9 cellular contexts compared by ENCODE assay signal in the genomic region with DNA sequence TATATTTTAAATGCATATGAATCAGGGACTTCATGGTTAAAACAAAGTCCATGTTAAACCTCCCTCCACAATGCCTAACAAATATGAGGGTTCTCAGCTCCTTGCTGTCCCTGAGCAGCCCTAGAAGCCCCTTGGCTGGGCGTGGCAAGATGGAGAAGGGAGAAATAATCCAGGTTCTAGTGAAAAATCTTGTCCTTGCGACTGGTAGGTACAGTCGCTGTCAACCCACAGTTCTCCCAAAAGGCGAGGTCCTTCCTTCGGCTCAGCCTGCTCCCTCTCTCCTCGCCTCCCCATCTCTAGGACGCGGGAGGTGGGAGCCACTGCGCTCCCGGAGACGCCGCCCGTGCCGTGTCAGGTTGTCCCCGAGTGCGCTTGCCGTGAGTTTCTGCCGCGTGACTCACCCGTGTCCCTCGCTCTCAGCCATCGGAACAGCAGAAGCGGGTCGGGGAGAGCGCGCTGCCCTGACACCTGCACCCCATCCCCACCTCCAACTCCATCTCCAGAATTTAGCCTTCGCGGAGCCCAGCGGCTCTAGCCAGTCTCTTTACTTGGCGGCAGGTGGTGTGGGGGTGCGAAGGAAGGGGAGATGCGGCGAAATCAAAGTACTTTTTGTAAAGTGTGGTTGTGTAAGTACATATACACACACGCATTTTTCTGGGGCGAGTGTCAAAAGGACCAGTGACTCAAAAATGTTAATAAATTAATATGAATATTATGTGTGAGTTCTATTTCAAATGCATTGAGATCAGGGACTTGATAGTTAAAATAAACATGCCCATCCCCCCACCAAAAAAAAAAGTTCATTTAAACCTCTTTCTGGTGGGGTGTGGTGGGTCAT.
DNase-seq lines count a peak whose midpoint lies in the region; ATAC-seq and TF ChIP-seq lines count a peak whose summit lies in the region.
"Had no signal": no experiment of that assay in that cellular context is flagged by ENCODE, and none has a peak within 500 bp of the region (broad histone marks: within the 10 kb centered on the region; RNA-seq: fewer than 3 reads in every experiment).

No MANE protein-coding gene starts in this region.

- POLR2A ChIA-PET in SK-N-SH (lab: Yijun Ruan, JAX): no interaction called here

- H2AFZ ChIP-seq in SK-N-SH (ENCODE audit: low read depth): no peak overlapping the region

- no peak for TF ChIP-seq POLR2A in stomach (IDR thresholded peaks at IDR 0.05)

- H3K9me2 ChIP-seq in SK-N-SH: no peaks in the 10 kb centered on the region

- H3K27ac ChIP-seq in HUES48 (ENCODE audit: low read depth, low read length) (no peak overlapping the region), coronary artery (no peak overlapping the region), stomach (peak overlapping the region in 2 of 5 donors; percentile 4 to 7), SK-N-SH (ENCODE audit: low read depth in 2 of 2, low read length in 1 of 2) (no peak overlapping the region)

- H3K4me1 ChIP-seq in HUES48 (ENCODE audit: control insufficient read depth, insufficient read depth, low read length): peaks cover 16% of the 10 kb centered on the region
- peaks cover 13 to 44% (median 23%) of the 10 kb centered on the region in 4 donors for H3K4me1 ChIP-seq in stomach
- 0 out of 4 replicates have a peak, but pooled peaks cover 0 to 6% of the 10 kb centered on the region in 2 experiments for H3K4me1 ChIP-seq in SK-N-SH (ENCODE audit: control insufficient read depth in 1 of 2, insufficient read depth in 2 of 2, low read depth in 1 of 2, low read length in 1 of 2)

- H4K20me1 ChIP-seq in SK-N-SH (ENCODE audit: insufficient read depth): no peaks in the 10 kb centered on the region

- H3K9ac ChIP-seq in HUES48 (ENCODE audit: low read depth, low read length): no peak overlapping the region
- no peak overlapping the region for H3K9ac ChIP-seq in SK-N-SH

- H3K4me2 ChIP-seq in SK-N-SH: no peak overlapping the region

- intact Hi-C loops in stomach (cut with DNase I; ENCODE audit: low total_unique reads): no loop called here

- H3K4me3 ChIP-seq in HUES48 (ENCODE audit: low read depth, low read length) (peak overlapping the region; percentile 61), coronary artery (peak overlapping the region; percentile 61), stomach (peak overlapping the region; percentile 29 to 47 (median 36)), SK-N-SH (ENCODE audit: low read depth in 2 of 2, low read length in 1 of 2) (no peak overlapping the region)

- no peak for TF ChIP-seq EP300 in stomach (IDR thresholded peaks at IDR 0.05)
- TF ChIP-seq EP300 in SK-N-SH (IDR thresholded peaks at IDR 0.05; ENCODE audit: borderline replicate concordance in 1 of 2, low read depth in 1 of 2, low read length in 1 of 2): no peak

- TF ChIP-seq CTCF in coronary artery (IDR thresholded peaks at IDR 0.05) (no peak), stomach (IDR thresholded peaks at IDR 0.05) (no peak), SK-N-SH (IDR thresholded peaks at IDR 0.05) (no peak)

- TF ChIP-seq RAD21 in SK-N-SH (IDR thresholded peaks at IDR 0.05; ENCODE audit: low read length): no peak

- H3K27me3 ChIP-seq in HUES48 (ENCODE audit: control insufficient read depth, insufficient read depth, low read length) (peaks cover 26% of the 10 kb centered on the region), stomach (peaks cover 0 to 10% (median 5%) of the 10 kb centered on the region in 3 donors), SK-N-SH (ENCODE audit: insufficient read depth) (no peaks in the 10 kb centered on the region)

- 5 to 15% (median 7%) methylated on average over 24 to 35 of the region's 35 CpGs for WGBS in stomach, 5 donors
- 83% methylated on average over 32 of the region's 35 CpGs for WGBS in SK-N-SH (ENCODE audit: low lambda C conversion rate)

- ATAC-seq in left lobe of liver: peak; percentile 51
- ATAC-seq in HG03139 (IDR thresholded peaks at IDR 0.05; ENCODE audit: unreplicated experiment): no peak

- H3F3A ChIP-seq in SK-N-SH (replicated peaks; ENCODE audit: insufficient read depth): no peaks in the 10 kb centered on the region

- DNase-seq in coronary artery (ENCODE audit: low spot score): no peak
- peak; percentile 71 for DNase-seq in left lobe of liver (ENCODE audit: low spot score)
- DNase-seq in stomach: peak; percentile 49
- no peak for DNase-seq in NCI-H446 (lab: John Stamatoyannopoulos, UW)
- no peak for DNase-seq in SK-N-SH
- DNase-seq: effector CD8-positive, alpha-beta T cell; NCI-H2081 treated with DMSO at 0.1 percent for 48 hours had no signal

- H3K36me3 ChIP-seq in HUES48 (ENCODE audit: control insufficient read depth, insufficient read depth, low read length): no peaks in the 10 kb centered on the region
- H3K36me3 ChIP-seq in stomach: no peaks in the 10 kb centered on the region
- H3K36me3 ChIP-seq in SK-N-SH (replicated peaks in 1 of 2; ENCODE audit: control insufficient read depth in 1 of 2, insufficient read depth in 2 of 2, low read length in 1 of 2): no peaks in the 10 kb centered on the region

- CTCF ChIA-PET in SK-N-SH (lab: Yijun Ruan, JAX): no interaction called here

- H3K79me2 ChIP-seq in SK-N-SH (ENCODE audit: insufficient read depth): no peaks in the 10 kb centered on the region

- H3K9me3 ChIP-seq in HUES48 (ENCODE audit: control insufficient read depth, insufficient read depth, low read length): no peaks in the 10 kb centered on the region
- no peaks in the 10 kb centered on the region for H3K9me3 ChIP-seq in stomach
- no peaks in the 10 kb centered on the region for H3K9me3 ChIP-seq in SK-N-SH

TF ChIP-seq in SK-N-SH, 30 proteins besides CTCF, POLR2A, EP300 and RAD21:
- TF ChIP-seq, protein P1, sequence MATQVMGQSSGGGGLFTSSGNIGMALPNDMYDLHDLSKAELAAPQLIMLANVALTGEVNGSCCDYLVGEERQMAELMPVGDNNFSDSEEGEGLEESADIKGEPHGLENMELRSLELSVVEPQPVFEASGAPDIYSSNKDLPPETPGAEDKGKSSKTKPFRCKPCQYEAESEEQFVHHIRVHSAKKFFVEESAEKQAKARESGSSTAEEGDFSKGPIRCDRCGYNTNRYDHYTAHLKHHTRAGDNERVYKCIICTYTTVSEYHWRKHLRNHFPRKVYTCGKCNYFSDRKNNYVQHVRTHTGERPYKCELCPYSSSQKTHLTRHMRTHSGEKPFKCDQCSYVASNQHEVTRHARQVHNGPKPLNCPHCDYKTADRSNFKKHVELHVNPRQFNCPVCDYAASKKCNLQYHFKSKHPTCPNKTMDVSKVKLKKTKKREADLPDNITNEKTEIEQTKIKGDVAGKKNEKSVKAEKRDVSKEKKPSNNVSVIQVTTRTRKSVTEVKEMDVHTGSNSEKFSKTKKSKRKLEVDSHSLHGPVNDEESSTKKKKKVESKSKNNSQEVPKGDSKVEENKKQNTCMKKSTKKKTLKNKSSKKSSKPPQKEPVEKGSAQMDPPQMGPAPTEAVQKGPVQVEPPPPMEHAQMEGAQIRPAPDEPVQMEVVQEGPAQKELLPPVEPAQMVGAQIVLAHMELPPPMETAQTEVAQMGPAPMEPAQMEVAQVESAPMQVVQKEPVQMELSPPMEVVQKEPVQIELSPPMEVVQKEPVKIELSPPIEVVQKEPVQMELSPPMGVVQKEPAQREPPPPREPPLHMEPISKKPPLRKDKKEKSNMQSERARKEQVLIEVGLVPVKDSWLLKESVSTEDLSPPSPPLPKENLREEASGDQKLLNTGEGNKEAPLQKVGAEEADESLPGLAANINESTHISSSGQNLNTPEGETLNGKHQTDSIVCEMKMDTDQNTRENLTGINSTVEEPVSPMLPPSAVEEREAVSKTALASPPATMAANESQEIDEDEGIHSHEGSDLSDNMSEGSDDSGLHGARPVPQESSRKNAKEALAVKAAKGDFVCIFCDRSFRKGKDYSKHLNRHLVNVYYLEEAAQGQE (IDR thresholded peaks at IDR 0.05; ENCODE audit: low read depth, low read length): no peak
- TF ChIP-seq RXRA (IDR thresholded peaks at IDR 0.05; ENCODE audit: borderline replicate concordance, low read depth): no peak
- no peak for TF ChIP-seq SIN3A (IDR thresholded peaks at IDR 0.05; ENCODE audit: borderline replicate concordance, low read depth, low read length)
- TF ChIP-seq GABPA (IDR thresholded peaks at IDR 0.05; ENCODE audit: low read depth): no peak
- no peak for TF ChIP-seq TCF12 (IDR thresholded peaks at IDR 0.05)
- no peak for TF ChIP-seq GATA2 (CRISPR knock-in tag; IDR thresholded peaks at IDR 0.05)
- no peak for TF ChIP-seq EZH2phosphoT487 (IDR thresholded peaks at IDR 0.05; ENCODE audit: borderline replicate concordance, low read depth)
TF ChIP-seq in SK-N-SH: peak in this region for 0.

Comparison
In these comparisons a context has a peak if more than half of its experiments do, and no peak if none do; other contexts are left out.
1. H3K4me3 ChIP-seq: peak in HUES48 (single experiment), coronary artery (single experiment) and stomach (4 of 4); none in SK-N-SH (0 of 2).
2. DNase-seq: peak in left lobe of liver (single experiment) and stomach (single experiment); none in coronary artery (single experiment), NCI-H446 (0 of 2) and SK-N-SH (single experiment).